In the genomic region with DNA sequence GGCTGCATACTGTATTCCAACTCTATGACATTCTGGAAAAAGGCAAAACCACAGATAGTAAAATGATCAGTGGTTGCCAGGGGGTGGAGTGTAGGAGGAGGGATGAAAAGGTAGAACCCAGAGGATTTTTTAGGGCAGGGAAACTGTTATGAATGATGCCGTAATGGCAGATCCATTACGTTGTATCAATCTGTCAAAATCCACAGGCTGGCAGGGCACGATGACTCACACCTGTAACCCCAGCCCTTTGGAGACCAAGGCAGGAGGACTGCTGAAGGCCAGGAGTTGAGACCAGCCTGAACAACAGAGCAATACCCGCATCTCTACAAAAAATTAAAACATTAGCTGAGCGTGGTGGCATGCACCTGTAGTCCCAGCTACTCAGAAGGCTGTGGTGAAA, we compare ENCODE assay signal across 28 cellular contexts.
"Had no signal": no experiment of that assay in that cellular context is flagged by ENCODE, and none has a peak within 500 bp of the region (broad histone marks: within the 10 kb centered on the region; RNA-seq: fewer than 3 reads in every experiment).

No MANE protein-coding gene starts in this region.

- H3K9me3 Mint-ChIP-seq: natural killer cell; stimulated activated effector memory CD8-positive, alpha-beta T cell treated with anti-CD3 and anti-CD28 coated beads, Interleukin-12 subunit alpha, Interleukin-12 subunit beta, amount 100 ng/mL, for 72 hours had no signal

- ATAC-seq: natural killer cell; psoas muscle; right cardiac atrium; right lobe of liver; stimulated activated effector memory CD8-positive, alpha-beta T cell treated with anti-CD3 and anti-CD28 coated beads, Interleukin-12 subunit alpha, Interleukin-12 subunit beta, amount 100 ng/mL, for 72 hours; stimulated activated naive CD8-positive, alpha-beta T cell treated with anti-CD3 and anti-CD28 coated beads, Interleukin-15, amount 100 ng/mL, for 72 hours; stimulated activated naive CD8-positive, alpha-beta T cell treated with anti-CD3 and anti-CD28 coated beads, Interleukin-15, Interleukin-2, amounts not matched to agents 100 U/mL and 50 U/mL, for 24 hours; upper lobe of right lung had no signal

- H3K27me3 ChIP-seq: neural progenitor cell, ovary, right lobe of liver, sigmoid colon, suprapubic skin, testis, tibial artery, transverse colon, upper lobe of right lung, uterus had no signal

- H3K9me3 ChIP-seq: right lobe of liver, testis, upper lobe of right lung had no signal

- H3K36me3 Mint-ChIP-seq: natural killer cell; neural progenitor cell; stimulated activated effector memory CD8-positive, alpha-beta T cell treated with anti-CD3 and anti-CD28 coated beads, Interleukin-12 subunit alpha, Interleukin-12 subunit beta, amount 100 ng/mL, for 72 hours; type B pancreatic cell had no signal

- H3K4me1 ChIP-seq: neural progenitor cell, parathyroid adenoma, psoas muscle, right lobe of liver, sigmoid colon, suprapubic skin, testis, tibial artery, transverse colon, upper lobe of right lung, uterus had no signal

- H3K27ac ChIP-seq: neural progenitor cell, ovary, parathyroid adenoma, psoas muscle, right lobe of liver, sigmoid colon, suprapubic skin, testis, tibial artery, transverse colon, upper lobe of right lung, uterus had no signal

- H3K4me1 Mint-ChIP-seq: natural killer cell; nephron; neural progenitor cell; stimulated activated effector memory CD8-positive, alpha-beta T cell treated with anti-CD3 and anti-CD28 coated beads, Interleukin-12 subunit alpha, Interleukin-12 subunit beta, amount 100 ng/mL, for 72 hours; stimulated activated naive CD8-positive, alpha-beta T cell treated with anti-CD3 and anti-CD28 coated beads, Interleukin-15, amount 100 ng/mL, for 72 hours had no signal

- H3K27ac Mint-ChIP-seq: natural killer cell; nephron; neural progenitor cell; progenitor cell of endocrine pancreas; stimulated activated effector memory CD8-positive, alpha-beta T cell treated with anti-CD3 and anti-CD28 coated beads, Interleukin-12 subunit alpha, Interleukin-12 subunit beta, amount 100 ng/mL, for 72 hours; type B pancreatic cell had no signal

- H3K36me3 ChIP-seq: neural progenitor cell, ovary, right lobe of liver, sigmoid colon, suprapubic skin, transverse colon, upper lobe of right lung, uterus had no signal

- H3K27me3 Mint-ChIP-seq: stimulated activated naive CD8-positive, alpha-beta T cell treated with anti-CD3 and anti-CD28 coated beads, Interleukin-15, amount 100 ng/mL, for 72 hours had no signal

- H3K4me3 ChIP-seq: neural progenitor cell, ovary, psoas muscle, right lobe of liver, sigmoid colon, suprapubic skin, testis, tibial artery, transverse colon, upper lobe of right lung, uterus had no signal

- H3K4me3 Mint-ChIP-seq: natural killer cell; nephron; neural progenitor cell; stimulated activated effector memory CD8-positive, alpha-beta T cell treated with anti-CD3 and anti-CD28 coated beads, Interleukin-12 subunit alpha, Interleukin-12 subunit beta, amount 100 ng/mL, for 72 hours; stimulated activated naive CD8-positive, alpha-beta T cell treated with anti-CD3 and anti-CD28 coated beads, Interleukin-15, amount 100 ng/mL, for 72 hours; type B pancreatic cell had no signal

- DNase-seq: natural killer cell; occipital lobe; ovary; psoas muscle; right lobe of liver; sigmoid colon; small intestine; stimulated activated CD4-positive, alpha-beta T cell treated with anti-CD3 and anti-CD28 coated beads, Interleukin-15, amount 100 ng/mL, for 24 hours; stimulated activated CD4-positive, alpha-beta T cell treated with anti-CD3 and anti-CD28 coated beads, Interleukin-2, amount 100 ng/mL, for 24 hours; stimulated activated CD4-positive, alpha-beta T cell treated with anti-CD3 and anti-CD28 coated beads, Interleukin-2, amount 100 ng/mL, for 48 hours; stimulated activated CD4-positive, alpha-beta T cell treated with anti-CD3 and anti-CD28 coated beads, Interleukin-4, amount 100 ng/mL, for 24 hours; stimulated activated naive CD4-positive, alpha-beta T cell; stimulated activated naive CD8-positive, alpha-beta T cell treated with anti-CD3 and anti-CD28 coated beads, Interleukin-15, amount 100 ng/mL, for 72 hours; stimulated activated naive CD8-positive, alpha-beta T cell treated with anti-CD3 and anti-CD28 coated beads, Interleukin-15, Interleukin-2, amounts not matched to agents 100 U/mL and 50 U/mL, for 24 hours; substantia nigra; testis; tibial artery; transverse colon; upper lobe of right lung; uterus had no signal
